In genomic region chr7:97090761-97091353, GRCh38 we compare ENCODE assay signal across 26 cellular contexts.
"Had no signal": no experiment of that assay in that cellular context is flagged by ENCODE, and none has a peak within 500 bp of the region (broad histone marks: within the 10 kb centered on the region; RNA-seq: fewer than 3 reads in every experiment).

No MANE protein-coding gene starts in this region.

- H3K27ac ChIP-seq: adrenal gland, KMS-11, VCaP had no signal

- H3K27ac Mint-ChIP-seq: activated naive CD8-positive, alpha-beta T cell treated with anti-CD3 and anti-CD28 coated beads, Interleukin-2, amount 10 ng/mL, durations not matched to agents 7 days and 5 days; activated T-helper 17 cell treated with anti-CD3 and anti-CD28 coated beads, Interleukin-2, amount 50 U/mL, for 72 hours had no signal

- H3K4me2 ChIP-seq: KMS-11, SK-N-SH had no signal

- H3K9me3 ChIP-seq: adrenal gland, SK-N-SH had no signal

- H3K36me3 ChIP-seq: adrenal gland had no signal

- ATAC-seq: activated T-helper 17 cell treated with anti-CD3 and anti-CD28 coated beads, Interleukin-2, amount 50 U/mL, for 72 hours; Panc1; Right ventricle myocardium inferior had no signal

- H3K4me1 ChIP-seq: adrenal gland had no signal

- H3K4me1 Mint-ChIP-seq: activated T-helper 17 cell treated with anti-CD3 and anti-CD28 coated beads, Interleukin-2, amount 50 U/mL, for 72 hours had no signal

- H3K36me3 Mint-ChIP-seq: activated naive CD8-positive, alpha-beta T cell treated with anti-CD3 and anti-CD28 coated beads, Interleukin-2, amount 10 ng/mL, durations not matched to agents 7 days and 5 days had no signal

- H3K4me3 Mint-ChIP-seq: activated naive CD8-positive, alpha-beta T cell treated with anti-CD3 and anti-CD28 coated beads, Interleukin-2, amount 10 ng/mL, durations not matched to agents 7 days and 5 days; activated T-helper 17 cell treated with anti-CD3 and anti-CD28 coated beads, Interleukin-2, amount 50 U/mL, for 72 hours had no signal

- DNase-seq: activated CD4-positive, alpha-beta T cell treated with anti-CD3 and anti-CD28 coated beads for 4 hours; activated CD8-positive, alpha-beta memory T cell treated with anti-CD3 and anti-CD28 coated beads for 24 hours; activated gamma-delta T cell; activated naive CD4-positive, alpha-beta T cell treated with anti-CD3 and anti-CD28 coated beads, Interleukin-2, amount 50 U/mL, for 16 hours; activated naive CD8-positive, alpha-beta T cell treated with anti-CD3 and anti-CD28 coated beads, Interleukin-2, amount 10 ng/mL, durations not matched to agents 7 days and 5 days; activated T-cell treated with anti-CD3 and anti-CD28 coated beads, Interleukin-2, amount 50 U/mL, for 48 hours; adrenal gland; anterior cingulate cortex; MV-4-11; NCI-H1092 treated with DMSO at 0.1 percent for 48 hours; NCI-H1417 treated with DMSO at 0.1 percent for 48 hours; NCI-H1694 treated with DMSO at 0.1 percent for 48 hours; NCI-H2029 treated with DMSO at 0.1 percent for 48 hours; NCI-H226; NCI-H510A; NCI-H526 treated with DMSO at 0.1 percent for 48 hours; NK-92 treated with Interleukin-12 subunit alpha and Interleukin-12 subunit beta, amount 100 ng/mL, for 24 hours; OCI-M1; RPMI8226; SK-N-SH; T-helper 1 cell had no signal

- H3K9ac ChIP-seq: KMS-11, SK-N-SH had no signal

- H3K4me3 ChIP-seq: adrenal gland had no signal

- H3K9me3 Mint-ChIP-seq: activated naive CD8-positive, alpha-beta T cell treated with anti-CD3 and anti-CD28 coated beads, Interleukin-2, amount 10 ng/mL, durations not matched to agents 7 days and 5 days; activated T-helper 17 cell treated with anti-CD3 and anti-CD28 coated beads, Interleukin-2, amount 50 U/mL, for 72 hours had no signal
